17 cellular contexts compared by ENCODE assay signal in the genomic region with DNA sequence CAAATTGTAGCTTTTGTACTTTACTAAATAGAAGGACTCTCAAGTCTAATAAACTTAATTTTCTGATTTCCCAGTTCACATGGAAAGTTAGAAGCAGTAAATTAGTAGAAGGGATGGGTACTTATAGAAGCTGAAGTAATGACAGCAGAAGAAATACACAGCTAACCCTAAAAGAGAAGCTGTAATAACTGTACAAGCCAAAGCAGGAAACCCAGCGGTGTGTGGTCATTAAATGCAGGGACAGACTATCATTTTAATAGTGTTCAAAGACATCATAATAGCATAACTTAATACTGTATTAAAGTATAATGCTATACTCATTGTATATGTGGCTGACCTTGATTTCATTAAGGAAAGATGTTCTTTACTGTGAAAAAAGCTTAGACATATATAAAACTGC.
A peak's percentile ranks its signal among the peaks of the same experiment; 100 is the strongest.
DNase-seq lines count a peak whose midpoint lies in the region; ATAC-seq and TF ChIP-seq lines count a peak whose summit lies in the region.
"Had no signal": no experiment of that assay in that cellular context is flagged by ENCODE, and none has a peak within 500 bp of the region (broad histone marks: within the 10 kb centered on the region; RNA-seq: fewer than 3 reads in every experiment).

No MANE protein-coding gene starts in this region.

- no peak for DNase-seq in stimulated activated naive CD8-positive, alpha-beta T cell treated with anti-CD3 and anti-CD28 coated beads, Interleukin-15, Interleukin-2, amounts not matched to agents 100 U/mL and 50 U/mL, for 24 hours
- peak; percentile 42 for DNase-seq in MV-4-11 (lab: John Stamatoyannopoulos, UW)
- peak; percentile 15 for DNase-seq in dermis blood vessel endothelial cell
- DNase-seq in GM10248 (ENCODE audit: extremely low spot score) = no peak
- no peak for DNase-seq in NCI-H187 (lab: John Stamatoyannopoulos, UW)
- DNase-seq: activated CD4-positive, CD25-positive, alpha-beta regulatory T cell; C1 segment of cervical spinal cord; heart left ventricle; NCI-H1417 treated with DMSO at 0.1 percent for 48 hours; NCI-H510A; Peyer's patch; small intestine; stomach had no signal

- H3K4me1 Mint-ChIP-seq in stimulated activated naive CD8-positive, alpha-beta T cell treated with anti-CD3 and anti-CD28 coated beads, Interleukin-15, Interleukin-2, amounts not matched to agents 100 ng/mL and 50 ng/mL, for 24 hours (ENCODE audit: low read depth) = peaks cover 49% of the 10 kb centered on the region

- POLR2A ChIA-PET in GM10248 (lab: Yijun Ruan, JAX) = no interaction called here

- CTCF ChIA-PET in GM10248 (lab: Yijun Ruan, JAX) = interaction anchor here (0.6 kb wide), 1 partner anchor 75 kb away, joined by 3 read pairs; a partner anchor contains a TSS

- no peak for ATAC-seq in stimulated activated naive CD8-positive, alpha-beta T cell treated with anti-CD3 and anti-CD28 coated beads, Interleukin-15, Interleukin-2, amounts not matched to agents 100 U/mL and 50 U/mL, for 24 hours
- ATAC-seq in HG03439 (IDR thresholded peaks at IDR 0.05; ENCODE audit: unreplicated experiment) = no peak
- ATAC-seq in GM18517 (IDR thresholded peaks at IDR 0.05; ENCODE audit: unreplicated experiment) = no peak

- no peaks in the 10 kb centered on the region for H3K9me3 Mint-ChIP-seq in stimulated activated naive CD8-positive, alpha-beta T cell treated with anti-CD3 and anti-CD28 coated beads, Interleukin-15, Interleukin-2, amounts not matched to agents 100 ng/mL and 50 ng/mL, for 24 hours
- H3K9me3 Mint-ChIP-seq: dendritic cell treated with granulocyte-macrophage colony-stimulating factor and Interleukin-4, amounts not matched to agents 40 ng/mL and 50 ng/mL, for 4 days had no signal

- peak overlapping the region; percentile 28 for H3K27ac Mint-ChIP-seq in stimulated activated naive CD8-positive, alpha-beta T cell treated with anti-CD3 and anti-CD28 coated beads, Interleukin-15, Interleukin-2, amounts not matched to agents 100 ng/mL and 50 ng/mL, for 24 hours
- H3K27ac Mint-ChIP-seq: dendritic cell treated with granulocyte-macrophage colony-stimulating factor and Interleukin-4, amounts not matched to agents 40 ng/mL and 50 ng/mL, for 4 days had no signal

- no peak for TF ChIP-seq CTCF in GM10248 (IDR thresholded peaks at IDR 0.05; ENCODE audit: control extremely low read depth, extremely low read depth, low read depth, missing control alignments)

- H3K36me3 Mint-ChIP-seq in stimulated activated naive CD8-positive, alpha-beta T cell treated with anti-CD3 and anti-CD28 coated beads, Interleukin-15, Interleukin-2, amounts not matched to agents 100 ng/mL and 50 ng/mL, for 24 hours (ENCODE audit: low read depth) = peaks cover 19% of the 10 kb centered on the region

- H3K27me3 Mint-ChIP-seq in stimulated activated naive CD8-positive, alpha-beta T cell treated with anti-CD3 and anti-CD28 coated beads, Interleukin-15, Interleukin-2, amounts not matched to agents 100 ng/mL and 50 ng/mL, for 24 hours = no peaks in the 10 kb centered on the region
- H3K27me3 Mint-ChIP-seq: dendritic cell treated with granulocyte-macrophage colony-stimulating factor and Interleukin-4, amounts not matched to agents 40 ng/mL and 50 ng/mL, for 4 days had no signal

- no peak overlapping the region for H3K4me3 Mint-ChIP-seq in stimulated activated naive CD8-positive, alpha-beta T cell treated with anti-CD3 and anti-CD28 coated beads, Interleukin-15, Interleukin-2, amounts not matched to agents 100 ng/mL and 50 ng/mL, for 24 hours
- H3K4me3 Mint-ChIP-seq: dendritic cell treated with granulocyte-macrophage colony-stimulating factor and Interleukin-4, amounts not matched to agents 40 ng/mL and 50 ng/mL, for 4 days had no signal

Comparison
In these comparisons a context has a peak if more than half of its experiments do, and no peak if none do; other contexts are left out.
1. DNase-seq: peak in MV-4-11 (single experiment) and dermis blood vessel endothelial cell (single experiment); none in stimulated activated naive CD8-positive, alpha-beta T cell treated with anti-CD3 and anti-CD28 coated beads, Interleukin-15, Interleukin-2, amounts not matched to agents 100 U/mL and 50 U/mL, for 24 hours (single experiment), GM10248 (single experiment) and NCI-H187 (0 of 2).